ENCODE assay signal across 20 cellular contexts in the genomic region with DNA sequence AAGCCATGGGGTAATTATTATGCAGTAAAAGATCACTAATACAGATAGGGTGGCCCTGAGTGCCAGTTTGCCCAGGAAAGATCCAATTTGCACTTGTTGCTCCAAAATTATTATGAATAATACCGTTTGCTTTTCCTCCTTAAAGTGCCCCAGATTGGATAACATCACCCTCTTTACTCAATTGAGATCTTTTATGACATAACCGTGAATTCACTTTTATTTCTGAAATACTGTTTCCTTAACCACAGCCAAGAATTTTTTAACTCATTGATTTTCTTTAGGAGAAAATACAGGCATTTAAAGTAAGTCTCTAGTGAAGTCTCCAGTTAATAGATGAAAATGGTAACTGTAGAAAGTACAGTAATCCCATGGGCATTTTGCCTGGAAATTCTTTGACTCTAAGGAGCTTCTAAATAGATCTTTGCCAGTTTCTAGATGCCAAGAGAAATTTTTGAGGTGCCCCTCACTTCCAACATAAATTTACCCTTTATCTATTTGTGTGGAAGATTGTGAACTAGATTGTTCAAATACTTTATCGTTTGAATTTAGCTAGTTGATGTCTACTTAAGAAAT.
DNase-seq lines count a peak whose midpoint lies in the region; ATAC-seq, FAIRE-seq and TF ChIP-seq lines count a peak whose summit lies in the region.
"Had no signal": no experiment of that assay in that cellular context is flagged by ENCODE, and none has a peak within 500 bp of the region (broad histone marks: within the 10 kb centered on the region; RNA-seq: fewer than 3 reads in every experiment).

No MANE protein-coding gene starts in this region.

- H3K36me3 ChIP-seq in astrocyte (ENCODE audit: insufficient read depth, low read length) = peaks cover 13% of the 10 kb centered on the region
- H3K36me3 ChIP-seq: MG63 had no signal

- no peak overlapping the region for H3K27ac ChIP-seq in astrocyte (ENCODE audit: low read depth, low read length)
- H3K27ac ChIP-seq: Peyer's patch had no signal

- peaks cover 5% of the 10 kb centered on the region for H3K79me2 ChIP-seq in astrocyte (ENCODE audit: insufficient read depth, low read length)

- TF ChIP-seq CTCF in natural killer cell (IDR thresholded peaks at IDR 0.05) = no peak
- no peak for TF ChIP-seq CTCF in astrocyte (IDR thresholded peaks at IDR 0.05; ENCODE audit: insufficient read depth, low read depth, low read length)

- no peaks in the 10 kb centered on the region for H3K4me1 ChIP-seq in astrocyte (ENCODE audit: insufficient read depth, low read length)
- H3K4me1 ChIP-seq: Peyer's patch had no signal

- H3K4me3 ChIP-seq in astrocyte (ENCODE audit: insufficient read depth, low read depth, low read length) = no peak overlapping the region
- H3K4me3 ChIP-seq: K562, MG63, Peyer's patch had no signal

- no peaks in the 10 kb centered on the region for H4K20me1 ChIP-seq in astrocyte (ENCODE audit: insufficient read depth, low read length)

- intact Hi-C loops in natural killer cell (cut with micrococcal nuclease) = no loop called here
- intact Hi-C loops in left ventricle myocardium superior (cut with micrococcal nuclease) = no loop called here

- H3K4me3 Mint-ChIP-seq in natural killer cell = no peak overlapping the region
- no peak overlapping the region for H3K4me3 Mint-ChIP-seq in natural killer cell treated with Interleukin-12 subunit alpha and Interleukin-12 subunit beta and Interleukin-15 and Interleukin-18, amount 100 ng/mL, for 72 hours
- H3K4me3 Mint-ChIP-seq in astrocyte (ENCODE audit: unreplicated experiment) = no peak overlapping the region
- H3K4me3 Mint-ChIP-seq in stimulated activated memory B cell treated with anti-CD40 and anti-IgM and Interleukin-4, amounts not matched to agents 10 μg/mL and 1 μg/mL and 100 μg/mL, for 72 hours = no peak overlapping the region

- FAIRE-seq in astrocyte (lab: Jason Lieb, UNC) = no peak
- FAIRE-seq: GM12892, GM19239, K562 had no signal

- no peak for ATAC-seq in natural killer cell
- no peak for ATAC-seq in natural killer cell treated with Interleukin-12 subunit alpha and Interleukin-12 subunit beta and Interleukin-15 and Interleukin-18, amount 100 ng/mL, for 72 hours
- ATAC-seq in stimulated activated memory B cell treated with anti-CD40 and anti-IgM and Interleukin-4, amounts not matched to agents 10 μg/mL and 1 μg/mL and 100 μg/mL, for 72 hours = no peak
- ATAC-seq in left ventricle myocardium superior = no peak
- ATAC-seq: HCT116, K562 had no signal

- H3K4me1 Mint-ChIP-seq in natural killer cell = peaks cover 23 to 24% of the 10 kb centered on the region in 2 donors
- peaks cover 7 to 15% of the 10 kb centered on the region in 2 donors for H3K4me1 Mint-ChIP-seq in natural killer cell treated with Interleukin-12 subunit alpha and Interleukin-12 subunit beta and Interleukin-15 and Interleukin-18, amount 100 ng/mL, for 72 hours (ENCODE audit: low read depth in 2 of 2)
- no peaks in the 10 kb centered on the region for H3K4me1 Mint-ChIP-seq in astrocyte (ENCODE audit: low read depth, unreplicated experiment)
- peaks cover 6% of the 10 kb centered on the region for H3K4me1 Mint-ChIP-seq in stimulated activated memory B cell treated with anti-CD40 and anti-IgM and Interleukin-4, amounts not matched to agents 10 μg/mL and 1 μg/mL and 100 μg/mL, for 72 hours

- no peak overlapping the region for H2AFZ ChIP-seq in astrocyte (ENCODE audit: low read depth, low read length)

- H3K27me3 ChIP-seq in astrocyte (ENCODE audit: insufficient read depth, low read length) = no peaks in the 10 kb centered on the region
- H3K27me3 ChIP-seq: MG63, Peyer's patch had no signal

- H3K9ac ChIP-seq in astrocyte (ENCODE audit: low read length) = no peak overlapping the region

- H3K9me3 Mint-ChIP-seq in natural killer cell (no peaks in the 10 kb centered on the region), astrocyte (ENCODE audit: unreplicated experiment) (no peaks in the 10 kb centered on the region)
- H3K9me3 Mint-ChIP-seq in natural killer cell treated with Interleukin-12 subunit alpha and Interleukin-12 subunit beta and Interleukin-15 and Interleukin-18, amount 100 ng/mL, for 72 hours = no peaks in the 10 kb centered on the region
- no peaks in the 10 kb centered on the region for H3K9me3 Mint-ChIP-seq in stimulated activated memory B cell treated with anti-CD40 and anti-IgM and Interleukin-4, amounts not matched to agents 10 μg/mL and 1 μg/mL and 100 μg/mL, for 72 hours

- no peaks in the 10 kb centered on the region for H3K9me3 ChIP-seq in astrocyte (ENCODE audit: insufficient read depth, low read depth, low read length)
- H3K9me3 ChIP-seq: MG63, Peyer's patch had no signal

- H3K27ac Mint-ChIP-seq in natural killer cell (peak overlapping the region; percentile 33 to 49), astrocyte (ENCODE audit: unreplicated experiment) (no peak overlapping the region)
- H3K27ac Mint-ChIP-seq in natural killer cell treated with Interleukin-12 subunit alpha and Interleukin-12 subunit beta and Interleukin-15 and Interleukin-18, amount 100 ng/mL, for 72 hours = no peak overlapping the region
- H3K27ac Mint-ChIP-seq in stimulated activated memory B cell treated with anti-CD40 and anti-IgM and Interleukin-4, amounts not matched to agents 10 μg/mL and 1 μg/mL and 100 μg/mL, for 72 hours = no peak overlapping the region

- no peaks in the 10 kb centered on the region for H3K27me3 Mint-ChIP-seq in natural killer cell (ENCODE audit: low read depth in 2 of 2)
- no peaks in the 10 kb centered on the region for H3K27me3 Mint-ChIP-seq in natural killer cell treated with Interleukin-12 subunit alpha and Interleukin-12 subunit beta and Interleukin-15 and Interleukin-18, amount 100 ng/mL, for 72 hours
- no peaks in the 10 kb centered on the region for H3K27me3 Mint-ChIP-seq in astrocyte (ENCODE audit: low read depth, unreplicated experiment)
- no peaks in the 10 kb centered on the region for H3K27me3 Mint-ChIP-seq in stimulated activated memory B cell treated with anti-CD40 and anti-IgM and Interleukin-4, amounts not matched to agents 10 μg/mL and 1 μg/mL and 100 μg/mL, for 72 hours

- H3K36me3 Mint-ChIP-seq in natural killer cell (peaks cover 7% of the 10 kb centered on the region), astrocyte (ENCODE audit: low read depth, unreplicated experiment) (peaks cover 8% of the 10 kb centered on the region)
- H3K36me3 Mint-ChIP-seq in natural killer cell treated with Interleukin-12 subunit alpha and Interleukin-12 subunit beta and Interleukin-15 and Interleukin-18, amount 100 ng/mL, for 72 hours = peaks cover 10% of the 10 kb centered on the region
- peaks cover 34% of the 10 kb centered on the region for H3K36me3 Mint-ChIP-seq in stimulated activated memory B cell treated with anti-CD40 and anti-IgM and Interleukin-4, amounts not matched to agents 10 μg/mL and 1 μg/mL and 100 μg/mL, for 72 hours

- no peak overlapping the region for H3K4me2 ChIP-seq in astrocyte (ENCODE audit: low read length)

- DNase-seq in natural killer cell (no peak), astrocyte (ENCODE audit: low read depth) (peak; percentile 70), fibroblast of peridontal ligament (ENCODE audit: extremely low read depth) (peak; percentile 51), HT-29 (ENCODE audit: low spot score) (no peak), NCI-H2081 (lab: John Stamatoyannopoulos, UW) (no peak), left ventricle myocardium superior (no peak)
- no peak for DNase-seq in natural killer cell treated with Interleukin-12 subunit alpha and Interleukin-12 subunit beta and Interleukin-15 and Interleukin-18, amount 100 ng/mL, for 72 hours (ENCODE audit: low spot score)
- DNase-seq: 8988T, MG63, NCI-H1105, NCI-H187 treated with DMSO at 0.1 percent for 48 hours, NCI-H2171 treated with DMSO at 0.1 percent for 48 hours, NCI-H510A, Peyer's patch, Right ventricle myocardium superior had no signal

Comparison
In these comparisons a context has a peak if more than half of its experiments do, and no peak if none do; other contexts are left out.
1. H3K27ac Mint-ChIP-seq: peak in natural killer cell (2 of 2); none in natural killer cell treated with Interleukin-12 subunit alpha and Interleukin-12 subunit beta and Interleukin-15 and Interleukin-18, amount 100 ng/mL, for 72 hours (0 of 2), astrocyte (single experiment) and stimulated activated memory B cell treated with anti-CD40 and anti-IgM and Interleukin-4, amounts not matched to agents 10 μg/mL and 1 μg/mL and 100 μg/mL, for 72 hours (single experiment).
2. DNase-seq: peak in astrocyte (single experiment) and fibroblast of peridontal ligament (single experiment); none in natural killer cell (single experiment), natural killer cell treated with Interleukin-12 subunit alpha and Interleukin-12 subunit beta and Interleukin-15 and Interleukin-18, amount 100 ng/mL, for 72 hours (single experiment), HT-29 (single experiment), NCI-H2081 (0 of 2) and left ventricle myocardium superior (single experiment).